Comparison of ENCODE assay signal across 14 cellular contexts in the genomic region with DNA sequence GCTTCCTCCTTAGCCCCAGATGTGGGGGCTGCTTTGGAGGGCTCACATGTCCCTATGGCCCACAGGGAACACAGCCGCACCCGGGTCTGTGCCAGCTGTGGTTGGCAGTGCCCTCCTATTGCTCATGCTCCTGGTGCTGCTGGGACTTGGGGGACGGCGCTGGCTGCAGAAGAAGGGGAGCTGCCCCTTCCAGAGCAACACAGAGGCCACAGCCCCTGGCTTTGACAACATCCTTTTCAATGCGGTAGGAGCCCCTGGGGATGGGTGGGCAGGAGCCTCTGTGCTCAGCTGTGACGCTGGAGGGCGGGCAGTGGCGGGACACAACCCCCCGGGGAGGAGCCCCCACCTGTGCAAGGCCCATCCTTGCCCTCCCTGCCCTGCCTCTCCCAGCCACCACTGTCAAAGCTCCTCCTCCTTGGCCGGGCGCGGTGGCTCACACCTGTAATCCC. TPM values are rescaled to one million over a fixed set of nuclear protein-coding genes. Genes with fewer than 3 reads are reported as not detected.
DNase-seq lines count a peak whose midpoint lies in the region; ATAC-seq and TF ChIP-seq lines count a peak whose summit lies in the region.
"Had no signal": no experiment of that assay in that cellular context is flagged by ENCODE, and none has a peak within 500 bp of the region (broad histone marks: within the 10 kb centered on the region; RNA-seq: fewer than 3 reads in every experiment).

No MANE protein-coding gene starts in this region.

- H3K36me3 ChIP-seq in GM23248 (ENCODE audit: low read depth) (peaks cover 6% of the 10 kb centered on the region), osteoblast (ENCODE audit: insufficient read depth, low read length) (peaks cover 29% of the 10 kb centered on the region)

- H3K4me3 ChIP-seq in GM23248 (no peak overlapping the region), coronary artery (no peak overlapping the region), osteoblast (ENCODE audit: insufficient read depth, low read length) (no peak overlapping the region)

- ATAC-seq in GM18498 (IDR thresholded peaks at IDR 0.05; ENCODE audit: unreplicated experiment), result no peak
- ATAC-seq: CD8-positive, alpha-beta T cell; T-cell had no signal

- H2AFZ ChIP-seq in GM23248 (no peak overlapping the region), osteoblast (ENCODE audit: low read length) (no peak overlapping the region)

- H3K4me1 ChIP-seq in GM23248 (ENCODE audit: insufficient read depth) (peaks cover 4% of the 10 kb centered on the region), osteoblast (ENCODE audit: insufficient read depth, low read length) (peaks cover 11% of the 10 kb centered on the region)

- no peaks in the 10 kb centered on the region for H3K9me2 ChIP-seq in GM23248 (ENCODE audit: insufficient read depth)

- H3K9me3 ChIP-seq in GM23248 (ENCODE audit: low read depth) (no peaks in the 10 kb centered on the region), osteoblast (ENCODE audit: low read depth, low read length) (no peaks in the 10 kb centered on the region)

- peak overlapping the region; percentile 6; the same call in 1 of the 2 replicates for H3K9ac ChIP-seq in GM23248

- H3K27ac ChIP-seq in GM23248 (peak overlapping the region; percentile 4; the same call in 1 of the 2 replicates), coronary artery (peak overlapping the region; percentile 20 to 37), osteoblast (ENCODE audit: low read depth, low read length) (peak overlapping the region; percentile 28)
- H3K27ac ChIP-seq: brain microvascular endothelial cell had no signal

- H3F3A ChIP-seq in GM23248 (ENCODE audit: insufficient read depth), result no peaks in the 10 kb centered on the region

- TF ChIP-seq CTCF in coronary artery (IDR thresholded peaks at IDR 0.05) (no peak), osteoblast (IDR thresholded peaks at IDR 0.05; ENCODE audit: extremely low read depth, low read depth, low read length) (no peak)

- H3K4me2 ChIP-seq in GM23248 (ENCODE audit: unreplicated experiment) (no peak overlapping the region), osteoblast (ENCODE audit: insufficient read depth, low read length) (no peak overlapping the region)

- H4K20me1 ChIP-seq in GM23248 (ENCODE audit: insufficient read depth), result no peaks in the 10 kb centered on the region
- peaks cover 17% of the 10 kb centered on the region for H4K20me1 ChIP-seq in osteoblast (ENCODE audit: insufficient read depth, low read length)

- H3K79me2 ChIP-seq in GM23248 (ENCODE audit: insufficient read depth), result peaks cover 22% of the 10 kb centered on the region
- peaks cover 16% of the 10 kb centered on the region for H3K79me2 ChIP-seq in osteoblast (ENCODE audit: insufficient read depth, low read length)

- DNase-seq in GM23248 (no peak), coronary artery (ENCODE audit: low spot score) (no peak), osteoblast (ENCODE audit: insufficient read length, low spot score, missing footprints) (no peak), MV-4-11 (lab: John Stamatoyannopoulos, UW) (no peak), globus pallidus (ENCODE audit: low spot score) (no peak)
- DNase-seq: activated CD4-positive, alpha-beta T cell treated with anti-CD3 and anti-CD28 coated beads, Interleukin-2, amount 10 ng/mL, durations not matched to agents 24 days and 14 days; activated effector memory CD4-positive, alpha-beta T cell treated with Interleukin-2 at 50 U/mL for 16 hours; brain microvascular endothelial cell; H9; mesenchymal stem cell; NCI-H2227 treated with DMSO at 0.1 percent for 48 hours; T-cell had no signal

- in situ Hi-C loops in GM23248 (cut with MboI), result no loop called here

- H3K27me3 ChIP-seq in GM23248 (replicated peaks; ENCODE audit: insufficient read depth) (no peaks in the 10 kb centered on the region), osteoblast (ENCODE audit: insufficient read depth, low read length) (no peaks in the 10 kb centered on the region)
- H3K27me3 ChIP-seq: brain microvascular endothelial cell had no signal

- 54 to 58% methylated on average over 7 to 12 of the region's 12 CpGs for WGBS in GM23248 (ENCODE audit: low coverage in 1 of 2, low lambda C conversion rate in 2 of 2, missing lambda C conversion rate in 2 of 2), 2 experiments

RNA-seq across cellular contexts. Expression of a gene that starts 6.3 kb away (rescaled TPM):
- 299 and 305 TPM in 2 replicates for total RNA-seq in GM23248 (2014; rRNA removed; shearing (Covaris generic))
- 567 and 586 TPM in 2 replicates for polyA plus RNA-seq in GM23248 (2016; fragmentation: Nextera tagmentation; extraction: Ambion mirVana)
- 126 and 173 TPM in 2 replicates for total RNA-seq in osteoblast

RNA-seq across cellular contexts. Expression of a gene that starts 7.7 kb away (rescaled TPM):
- 1.1 and 2.3 TPM in 2 replicates for total RNA-seq in GM23248 (2014; rRNA removed; shearing (Covaris generic))
- 0.35 and 0.43 TPM in 2 replicates for polyA plus RNA-seq in GM23248 (2016; fragmentation: Nextera tagmentation; extraction: Ambion mirVana)
- 0.88 and 1.4 TPM in 2 replicates for total RNA-seq in osteoblast

RNA-seq across cellular contexts. Expression of a gene that starts 10.6 kb away (rescaled TPM):
- 71.1 and 84.6 TPM in 2 replicates for total RNA-seq in GM23248 (2014; rRNA removed; shearing (Covaris generic))
- 295 and 302 TPM in 2 replicates for polyA plus RNA-seq in GM23248 (2016; fragmentation: Nextera tagmentation; extraction: Ambion mirVana)
- 54.2 and 59.0 TPM in 2 replicates for total RNA-seq in osteoblast

RNA-seq across cellular contexts. Expression of a gene that starts 17.6 kb away (rescaled TPM):
- 0.89 and 1.4 TPM in 2 replicates for total RNA-seq in GM23248 (2014; rRNA removed; shearing (Covaris generic))
- 1.1 and 1.4 TPM in 2 replicates for polyA plus RNA-seq in GM23248 (2016; fragmentation: Nextera tagmentation; extraction: Ambion mirVana)
- 0.88 and 1.1 TPM in 2 replicates for total RNA-seq in osteoblast

RNA-seq across cellular contexts. Expression of a gene that starts 26.5 kb away (rescaled TPM):
- total RNA-seq in GM23248 (2014; rRNA removed; shearing (Covaris generic)), result 8.1 and 11.5 TPM in 2 replicates
- polyA plus RNA-seq in GM23248 (2016; fragmentation: Nextera tagmentation; extraction: Ambion mirVana), result 14.3 and 15.0 TPM in 2 replicates
- 6.2 and 6.8 TPM in 2 replicates for total RNA-seq in osteoblast
